In the genomic region with DNA sequence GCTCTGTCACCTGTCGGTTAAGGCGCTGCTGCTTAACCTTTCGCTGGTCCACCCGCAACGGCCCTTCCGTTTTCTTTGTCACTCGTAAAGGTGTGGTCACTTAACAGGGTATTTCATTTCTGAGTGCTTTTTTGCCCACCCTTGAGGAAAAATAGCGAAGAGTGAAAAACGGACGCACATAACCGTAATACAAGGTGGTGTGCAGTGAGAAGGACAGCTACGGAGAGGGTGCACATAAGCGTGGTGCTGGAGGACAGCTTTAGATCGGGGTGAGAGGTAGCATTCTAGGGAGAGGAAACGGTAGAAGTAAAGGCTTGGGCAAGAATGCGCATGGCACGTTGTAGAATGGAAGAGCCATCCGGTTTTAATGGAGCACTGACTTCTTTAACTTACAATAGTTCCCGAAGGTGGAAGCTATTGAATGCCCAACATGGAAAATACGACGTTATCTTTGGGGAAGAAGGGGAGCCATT, we compare ENCODE assay signal across 8 cellular contexts. TPM values are rescaled to one million over a fixed set of nuclear protein-coding genes. Genes with fewer than 3 reads are reported as not detected.
DNase-seq lines count a peak whose midpoint lies in the region; ATAC-seq and TF ChIP-seq lines count a peak whose summit lies in the region.

No MANE protein-coding gene starts in this region.

- peak overlapping the region; percentile 43 for H3K27ac Mint-ChIP-seq in activated B cell treated with CpG ODN at 0.5 μM for 24 hours

- H3K9me3 Mint-ChIP-seq in activated B cell treated with CpG ODN at 0.5 μM for 24 hours, result no peaks in the 10 kb centered on the region

- no peaks in the 10 kb centered on the region for H3K27me3 ChIP-seq in sigmoid colon

- H3K27me3 Mint-ChIP-seq in activated B cell treated with CpG ODN at 0.5 μM for 24 hours, result no peaks in the 10 kb centered on the region

- TF ChIP-seq CTCF in activated B cell treated with CpG ODN at 0.5 μM for 24 hours (IDR thresholded peaks at IDR 0.05) (no peak), fibroblast of villous mesenchyme (IDR thresholded peaks at IDR 0.05; ENCODE audit: insufficient read depth, low read depth, low read length) (no peak), sigmoid colon (IDR thresholded peaks at IDR 0.05) (no peak)

- peaks cover 0 to 26% (median 3%) of the 10 kb centered on the region in 4 donors for H3K36me3 ChIP-seq in sigmoid colon

- H3K4me1 ChIP-seq in sigmoid colon, result peaks cover 0 to 31% (median 23%) of the 10 kb centered on the region in 4 donors

- intact Hi-C loops in activated B cell treated with CpG ODN at 0.5 μM for 24 hours (cut with micrococcal nuclease), result loop anchor here (1.0 to 2.0 kb wide), 3 partner anchors 102 to 510 kb away; a partner anchor contains a TSS
- intact Hi-C loops in sigmoid colon (cut with DNase I), result loop anchor here (10.0 kb wide), 1 partner anchor 514 kb away; a partner anchor contains a TSS

- TF ChIP-seq POLR2A in sigmoid colon (IDR thresholded peaks at IDR 0.05), result no peak

- POLR2A ChIA-PET in activated B cell treated with CpG ODN at 0.5 μM for 24 hours (lab: Charles Lee), result interaction anchor here (1.9 to 4.1 kb wide), 4 partner anchors 13 to 381 kb away, joined by 5 to 69 read pairs (median 13); a partner anchor contains a TSS

- no peak for TF ChIP-seq EP300 in sigmoid colon (IDR thresholded peaks at IDR 0.05)

- WGBS in sigmoid colon, 2 donors, result 1% methylated on average over 21 of the region's 21 CpGs

- DNase-seq in activated T-cell treated with anti-CD3 and anti-CD28 coated beads for 24 hours (ENCODE audit: low read depth) (peak; percentile 10), activated B cell treated with CpG ODN at 0.5 μM for 24 hours (no peak), fibroblast of villous mesenchyme (ENCODE audit: low read depth) (peak; percentile 27), sigmoid colon (no peak), GOT3 (lab: John Stamatoyannopoulos, UW) (no peak)
- DNase-seq in activated T-cell treated with anti-CD3 and anti-CD28 coated beads, Interleukin-2, amount 50 U/mL, for 1 hour, result no peak

- CTCF ChIA-PET in activated B cell treated with CpG ODN at 0.5 μM for 24 hours (lab: Charles Lee), result interaction anchor here (0.9 to 1.4 kb wide), 2 partner anchors 114 to 148 kb away, joined by 3 to 4 read pairs; no protein-coding TSS in a partner anchor

- ATAC-seq in HG03460 (IDR thresholded peaks at IDR 0.05; ENCODE audit: unreplicated experiment) (peak; percentile 17), activated B cell treated with CpG ODN at 0.5 μM for 24 hours (ENCODE audit: low read depth) (no peak), HG03469 (IDR thresholded peaks at IDR 0.05; ENCODE audit: unreplicated experiment) (no peak)

- peak overlapping the region; percentile 93 to 96 (median 94) for H3K27ac ChIP-seq in sigmoid colon

- peak overlapping the region; percentile 98 for H3K4me3 Mint-ChIP-seq in activated B cell treated with CpG ODN at 0.5 μM for 24 hours

- H3K4me1 Mint-ChIP-seq in activated B cell treated with CpG ODN at 0.5 μM for 24 hours, result peaks cover 52% of the 10 kb centered on the region

- H3K36me3 Mint-ChIP-seq in activated B cell treated with CpG ODN at 0.5 μM for 24 hours (ENCODE audit: low read depth), result peaks cover 47% of the 10 kb centered on the region

- H3K9me3 ChIP-seq in sigmoid colon, result no peaks in the 10 kb centered on the region

- H3K4me3 ChIP-seq in fibroblast of villous mesenchyme (ENCODE audit: low read depth, low read length), result peak overlapping the region; percentile 93
- H3K4me3 ChIP-seq in sigmoid colon, result peak overlapping the region; percentile 73 to 93 (median 84)

RNA-seq across cellular contexts. Expression of a gene that starts 0.8 kb away (rescaled TPM):
- 203 and 213 TPM in 2 replicates for total RNA-seq in activated B cell treated with CpG ODN at 0.5 μM for 24 hours
- 313 and 425 TPM in 2 replicates for total RNA-seq in fibroblast of villous mesenchyme
- 100 to 1,000 TPM in 2 of 4 donors, 10 to 100 TPM in 2; 63.4 to 124 (median 107) TPM for total RNA-seq in sigmoid colon
- polyA plus RNA-seq in sigmoid colon, result 100 to 1,000 TPM; 119 to 198 (median 166) TPM

RNA-seq across cellular contexts. Expression of a gene that starts 1.2 kb away (rescaled TPM):
- total RNA-seq in activated B cell treated with CpG ODN at 0.5 μM for 24 hours (16.2 and 19.4 TPM in 2 replicates), fibroblast of villous mesenchyme (13.2 and 16.8 TPM in 2 replicates), sigmoid colon (10 to 100 TPM; 16.8 to 36.3 (median 22.6) TPM)
- 10 to 100 TPM in 2 of 3 donors, 1 to 10 TPM in 1; 4.8 to 11.6 (median 10.6) TPM for polyA plus RNA-seq in sigmoid colon

RNA-seq across cellular contexts. Expression of a gene that starts 56.9 kb away (rescaled TPM):
- total RNA-seq in activated B cell treated with CpG ODN at 0.5 μM for 24 hours (not detected in 2 replicates), fibroblast of villous mesenchyme (4.2 and 8.2 TPM in 2 replicates), sigmoid colon (10 to 100 TPM in 3 of 4 donors, 1 to 10 TPM in 1; 8.1 to 21.3 (median 11.4) TPM)
- polyA plus RNA-seq in sigmoid colon, result 100 to 1,000 TPM in 2 of 3 donors, 10 to 100 TPM in 1; 85.8 to 261 (median 169) TPM

Comparison
In these comparisons a context has a peak if more than half of its experiments do, and no peak if none do; other contexts are left out.
1. DNase-seq: peak in activated T-cell treated with anti-CD3 and anti-CD28 coated beads for 24 hours (single experiment) and fibroblast of villous mesenchyme (single experiment); none in activated T-cell treated with anti-CD3 and anti-CD28 coated beads, Interleukin-2, amount 50 U/mL, for 1 hour (single experiment), activated B cell treated with CpG ODN at 0.5 μM for 24 hours (single experiment), sigmoid colon (single experiment) and GOT3 (single experiment).